Comparison of ENCODE assay signal across 24 cellular contexts in the genomic region with DNA sequence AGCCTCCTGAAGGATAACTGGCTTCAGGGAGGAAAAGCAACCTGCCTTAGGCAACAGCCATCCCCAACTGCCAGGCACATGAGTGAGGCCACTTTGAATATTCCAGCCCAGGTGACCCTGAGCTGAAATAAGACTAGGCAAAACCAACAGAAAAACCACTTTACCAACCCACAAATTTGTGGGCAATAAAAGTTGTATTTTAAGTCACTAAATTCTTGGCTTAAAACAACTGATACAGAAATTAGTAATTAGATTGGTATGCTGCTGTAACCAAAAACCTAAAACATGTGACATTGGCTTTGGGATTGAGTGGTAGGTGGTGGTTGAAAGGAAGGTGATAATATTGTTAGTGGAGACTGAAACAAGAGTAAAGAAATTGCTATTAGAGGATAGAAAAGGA. TPM values are rescaled to one million over a fixed set of nuclear protein-coding genes. Genes with fewer than 3 reads are reported as not detected.
A peak's percentile ranks its signal among the peaks of the same experiment; 100 is the strongest.
DNase-seq lines count a peak whose midpoint lies in the region; ATAC-seq, FAIRE-seq and TF ChIP-seq lines count a peak whose summit lies in the region.
"Had no signal": no experiment of that assay in that cellular context is flagged by ENCODE, and none has a peak within 500 bp of the region (broad histone marks: within the 10 kb centered on the region; RNA-seq: fewer than 3 reads in every experiment).

No MANE protein-coding gene starts in this region.

- no peak overlapping the region for H3K4me3 ChIP-seq in astrocyte (ENCODE audit: insufficient read depth, low read depth, low read length)
- H3K4me3 ChIP-seq: cardiac muscle cell, dorsolateral prefrontal cortex, gastroesophageal sphincter, mucosa of descending colon had no signal

- no peak for FAIRE-seq in astrocyte (lab: Jason Lieb, UNC)

- H3K79me2 ChIP-seq in astrocyte (ENCODE audit: insufficient read depth, low read length) = no peaks in the 10 kb centered on the region

- H3K27me3 ChIP-seq in astrocyte (ENCODE audit: insufficient read depth, low read length) = no peaks in the 10 kb centered on the region
- H3K27me3 ChIP-seq: cardiac muscle cell, dorsolateral prefrontal cortex, gastroesophageal sphincter had no signal

- H2AFZ ChIP-seq in astrocyte (ENCODE audit: low read depth, low read length) = no peak overlapping the region

- H3K27ac Mint-ChIP-seq in astrocyte (ENCODE audit: unreplicated experiment) = no peak overlapping the region
- H3K27ac Mint-ChIP-seq: activated B cell treated with CpG ODN at 0.5 μM for 24 hours; activated CD8-positive, alpha-beta T cell treated with anti-CD3 and anti-CD28 coated beads for 36 hours; activated naive CD4-positive, alpha-beta T cell treated with anti-CD3 and anti-CD28 coated beads, Interleukin-2, amount 50 U/mL, for 72 hours; CD8-positive, alpha-beta memory T cell had no signal

- no peak overlapping the region for H3K4me3 Mint-ChIP-seq in astrocyte (ENCODE audit: unreplicated experiment)
- H3K4me3 Mint-ChIP-seq: activated B cell treated with CpG ODN at 0.5 μM for 24 hours; activated CD8-positive, alpha-beta T cell treated with anti-CD3 and anti-CD28 coated beads for 36 hours; activated T-cell treated with anti-CD3 and anti-CD28 coated beads, Interleukin-2, amount 50 U/mL, for 4 hours; CD8-positive, alpha-beta memory T cell had no signal

- H3K9me3 ChIP-seq in astrocyte (ENCODE audit: insufficient read depth, low read depth, low read length) = no peaks in the 10 kb centered on the region
- H3K9me3 ChIP-seq: gastroesophageal sphincter, mucosa of descending colon had no signal

- H3K4me2 ChIP-seq in astrocyte (ENCODE audit: low read length) = no peak overlapping the region

- H3K27ac ChIP-seq in astrocyte (ENCODE audit: low read depth, low read length) = no peak overlapping the region
- H3K27ac ChIP-seq: cardiac muscle cell, dorsolateral prefrontal cortex, epithelial cell of prostate, gastroesophageal sphincter had no signal

- no peaks in the 10 kb centered on the region for H3K27me3 Mint-ChIP-seq in astrocyte (ENCODE audit: low read depth, unreplicated experiment)
- H3K27me3 Mint-ChIP-seq: activated B cell treated with CpG ODN at 0.5 μM for 24 hours; activated CD8-positive, alpha-beta T cell treated with anti-CD3 and anti-CD28 coated beads for 36 hours had no signal

- no peak overlapping the region for H3K9ac ChIP-seq in astrocyte (ENCODE audit: low read length)

- peak; percentile 22 for ATAC-seq in left lobe of liver
- no peak for ATAC-seq in GM21723 (IDR thresholded peaks at IDR 0.05; ENCODE audit: unreplicated experiment)
- ATAC-seq: activated CD8-positive, alpha-beta T cell treated with anti-CD3 and anti-CD28 coated beads for 36 hours; activated T-cell treated with anti-CD3 and anti-CD28 coated beads, Interleukin-2, amount 50 U/mL, for 4 hours; gastroesophageal sphincter; mucosa of descending colon had no signal

- DNase-seq in Caki2 (ENCODE audit: low read depth) = peak; percentile 23
- peak; percentile 29 for DNase-seq in HK-2 (ENCODE audit: unreplicated experiment)
- DNase-seq in astrocyte (ENCODE audit: low read depth) = peak; percentile 77
- DNase-seq in left lobe of liver (ENCODE audit: low spot score) = no peak
- no peak for DNase-seq in activated gamma-delta T cell treated with Interleukin-2 at 50 U/mL for 16 hours
- DNase-seq in NCI-H524 (lab: John Stamatoyannopoulos, UW) = no peak
- DNase-seq in OCI-M1 (lab: John Stamatoyannopoulos, UW) = no peak
- DNase-seq: activated B cell treated with CpG ODN at 0.5 μM for 24 hours; activated CD8-positive, alpha-beta T cell treated with anti-CD3 and anti-CD28 coated beads for 36 hours; activated T-cell treated with anti-CD3 and anti-CD28 coated beads, Interleukin-2, amount 50 U/mL, for 4 hours; CD8-positive, alpha-beta memory T cell; DMS79; dorsolateral prefrontal cortex; Kasumi-1; mucosa of descending colon; NCI-H1105; NCI-H2171; NCI-H526 treated with DMSO at 0.1 percent for 48 hours had no signal

- no peaks in the 10 kb centered on the region for H4K20me1 ChIP-seq in astrocyte (ENCODE audit: insufficient read depth, low read length)

- in situ Hi-C loops in Caki2 (cut with HindIII; ENCODE audit: low pct_unique_long_range_greater_than_20kb, low sequenced_read_pairs) = no loop called here

- H3K36me3 ChIP-seq in astrocyte (ENCODE audit: insufficient read depth, low read length) = no peaks in the 10 kb centered on the region
- H3K36me3 ChIP-seq: cardiac muscle cell, gastroesophageal sphincter had no signal

- H3K4me1 ChIP-seq in astrocyte (ENCODE audit: insufficient read depth, low read length) = no peaks in the 10 kb centered on the region
- H3K4me1 ChIP-seq: gastroesophageal sphincter had no signal

- peaks cover 5% of the 10 kb centered on the region for H3K4me1 Mint-ChIP-seq in astrocyte (ENCODE audit: low read depth, unreplicated experiment)
- H3K4me1 Mint-ChIP-seq: activated B cell treated with CpG ODN at 0.5 μM for 24 hours; CD8-positive, alpha-beta memory T cell had no signal

- no peaks in the 10 kb centered on the region for H3K9me3 Mint-ChIP-seq in astrocyte (ENCODE audit: unreplicated experiment)
- H3K9me3 Mint-ChIP-seq: activated B cell treated with CpG ODN at 0.5 μM for 24 hours; activated CD8-positive, alpha-beta T cell treated with anti-CD3 and anti-CD28 coated beads for 36 hours; activated naive CD4-positive, alpha-beta T cell treated with anti-CD3 and anti-CD28 coated beads, Interleukin-2, amount 50 U/mL, for 72 hours; activated T-cell treated with anti-CD3 and anti-CD28 coated beads, Interleukin-2, amount 50 U/mL, for 4 hours; CD8-positive, alpha-beta memory T cell had no signal

- TF ChIP-seq CTCF in astrocyte (IDR thresholded peaks at IDR 0.05; ENCODE audit: insufficient read depth, low read depth, low read length) = no peak

- no peaks in the 10 kb centered on the region for H3K36me3 Mint-ChIP-seq in astrocyte (ENCODE audit: low read depth, unreplicated experiment)
- H3K36me3 Mint-ChIP-seq: activated naive CD4-positive, alpha-beta T cell treated with anti-CD3 and anti-CD28 coated beads, Interleukin-2, amount 50 U/mL, for 72 hours had no signal

RNA-seq across cellular contexts. Expression of gene ABCB4, which starts 39.9 kb away (rescaled TPM):
- total RNA-seq in Caki2 (2014; rRNA removed; shearing (Covaris generic); ENCODE audit: low replicate concordance) = 0.03 TPM in 1 of 2 replicates, not detected in the other
- total RNA-seq in astrocyte = 0.36 and 0.48 TPM in 2 replicates
- 114 TPM for total RNA-seq in left lobe of liver
- total RNA-seq: activated naive CD4-positive, alpha-beta T cell treated with anti-CD3 and anti-CD28 coated beads, Interleukin-2, amount 50 U/mL, for 72 hours; pulmonary artery endothelial cell had no signal

Comparison
In these comparisons a context has a peak if more than half of its experiments do, and no peak if none do; other contexts are left out.
1. DNase-seq: peak in Caki2 (single experiment), HK-2 (single experiment) and astrocyte (single experiment); none in left lobe of liver (single experiment), activated gamma-delta T cell treated with Interleukin-2 at 50 U/mL for 16 hours (single experiment), NCI-H524 (0 of 2) and OCI-M1 (single experiment).
2. RNA of gene ABCB4, which starts 39.9 kb away (total RNA-seq): 114 TPM in left lobe of liver (single experiment); 0.36 to 0.48 TPM in astrocyte and 0.03 TPM in Caki2; every median in the first group is over 10 times any median in the second.